Comparison of ENCODE assay signal across 15 cellular contexts in genomic region chr5:136656811-136657210, GRCh38.
"Had no signal": no experiment of that assay in that cellular context is flagged by ENCODE, and none has a peak within 500 bp of the region (broad histone marks: within the 10 kb centered on the region; RNA-seq: fewer than 3 reads in every experiment).

No MANE protein-coding gene starts in this region.

- H3K9me3 ChIP-seq: colonic mucosa, thyroid gland had no signal

- H3K27ac ChIP-seq: cardiac muscle cell, colonic mucosa, thyroid gland had no signal

- H3K27me3 ChIP-seq: colonic mucosa, thyroid gland had no signal

- DNase-seq: activated B cell treated with CpG ODN at 0.5 μM for 24 hours; activated CD4-positive, alpha-beta T cell treated with anti-CD3 and anti-CD28 coated beads, Interleukin-2, amount 10 ng/mL, durations not matched to agents 7 days and 5 days; activated CD8-positive, alpha-beta memory T cell treated with anti-CD3 and anti-CD28 coated beads for 24 hours; activated naive CD4-positive, alpha-beta T cell treated with anti-CD3 and anti-CD28 coated beads, Interleukin-2, amount 50 U/mL, for 16 hours; activated T-cell treated with anti-CD3 and anti-CD28 coated beads for 4 hours; colonic mucosa; immature natural killer cell; left colon; naive thymus-derived CD4-positive, alpha-beta T cell; retina; small intestine; T-helper 17 cell; thyroid gland had no signal

- ATAC-seq: left colon; naive thymus-derived CD4-positive, alpha-beta T cell; T-helper 17 cell had no signal

- H3K4me1 ChIP-seq: colonic mucosa, thyroid gland had no signal

- H3K36me3 ChIP-seq: cardiac muscle cell, colonic mucosa, thyroid gland had no signal

- H3K4me3 ChIP-seq: cardiac muscle cell, colonic mucosa, lung, thyroid gland had no signal
